8 cellular contexts compared by ENCODE assay signal in genomic region chr1:228082260-228082974, GRCh38. TPM values are rescaled to one million over a fixed set of nuclear protein-coding genes. Genes with fewer than 3 reads are reported as not detected.
DNase-seq lines count a peak whose midpoint lies in the region; ATAC-seq and TF ChIP-seq lines count a peak whose summit lies in the region.

ARF1 (plus strand) TSS chr1:228082708; CDS start chr1:228097115, 14,407 bp downstream.

- CTCF ChIA-PET in GM10248 (lab: Yijun Ruan, JAX): interaction anchor here (1.1 to 1.9 kb wide), 3 partner anchors 16 to 83 kb away, joined by 4 to 6 read pairs (median 5); no protein-coding TSS in a partner anchor

- TF ChIP-seq POLR2A in testis (IDR thresholded peaks at IDR 0.05): peak; percentile 91

- intact Hi-C loops in testis (cut with DNase I; ENCODE audit: low total_unique reads): no loop called here

- H3K27ac Mint-ChIP-seq in activated naive CD4-positive, alpha-beta T cell treated with anti-CD3 and anti-CD28 coated beads, Interleukin-2, amount 50 U/mL, for 24 hours: peak within 1 kb of the TSS; percentile 88

- peak; percentile 100 for DNase-seq in GM10248 (ENCODE audit: extremely low spot score)
- DNase-seq in NCI-H1092 treated with DMSO at 0.1 percent for 48 hours (lab: John Stamatoyannopoulos, UW): peak; percentile 93
- DNase-seq in glomerular endothelial cell (ENCODE audit: extremely low read depth, low read depth, low spot score): no peak
- DNase-seq in osteoblast (ENCODE audit: insufficient read length, low spot score, missing footprints): peak; percentile 100
- DNase-seq in testis: peak; percentile 94

- H4K20me1 ChIP-seq in osteoblast (ENCODE audit: insufficient read depth, low read length): peaks cover 77% of the 10 kb centered on the region

- H3K4me2 ChIP-seq in osteoblast (ENCODE audit: insufficient read depth, low read length): peak within 1 kb of the TSS; percentile 100

- H3K27me3 Mint-ChIP-seq in activated naive CD4-positive, alpha-beta T cell treated with anti-CD3 and anti-CD28 coated beads, Interleukin-2, amount 50 U/mL, for 24 hours: no peaks in the 10 kb centered on the region

- H3K27me3 ChIP-seq in osteoblast (ENCODE audit: insufficient read depth, low read length) (no peaks in the 10 kb centered on the region), testis (no peaks in the 10 kb centered on the region)

- peak; percentile 75 for ATAC-seq in HG02610 (IDR thresholded peaks at IDR 0.05; ENCODE audit: unreplicated experiment)
- peak; percentile 90 for ATAC-seq in SK-N-SH treated with all-trans-retinoic acid at 6 μM for 48 hours

- H3K4me3 ChIP-seq in osteoblast (ENCODE audit: insufficient read depth, low read length): peak within 1 kb of the TSS; percentile 94
- peak within 1 kb of the TSS; percentile 99 to 100 for H3K4me3 ChIP-seq in testis

- peak within 1 kb of the TSS; percentile 91 for H3K4me3 Mint-ChIP-seq in activated naive CD4-positive, alpha-beta T cell treated with anti-CD3 and anti-CD28 coated beads, Interleukin-2, amount 50 U/mL, for 24 hours

- H3K79me2 ChIP-seq in osteoblast (ENCODE audit: insufficient read depth, low read length): peaks cover 80% of the 10 kb centered on the region

- POLR2A ChIA-PET in GM10248 (lab: Yijun Ruan, JAX): interaction anchor here (0.6 to 2.1 kb wide), 4 partner anchors 9 to 83 kb away, joined by 4 to 5 read pairs (median 4); partner anchors contain the start of gene IBA57

- no peak for TF ChIP-seq CTCF in GM10248 (IDR thresholded peaks at IDR 0.05; ENCODE audit: control extremely low read depth, extremely low read depth, low read depth, missing control alignments)
- no peak for TF ChIP-seq CTCF in osteoblast (IDR thresholded peaks at IDR 0.05; ENCODE audit: extremely low read depth, low read depth, low read length)
- peak in 2 of 3 experiments; percentile 34 to 36 for TF ChIP-seq CTCF in testis (IDR thresholded peaks at IDR 0.05)

- no peaks in the 10 kb centered on the region for H3K9me3 Mint-ChIP-seq in activated naive CD4-positive, alpha-beta T cell treated with anti-CD3 and anti-CD28 coated beads, Interleukin-2, amount 50 U/mL, for 24 hours

- peaks cover 6% of the 10 kb centered on the region for H3K36me3 ChIP-seq in osteoblast (ENCODE audit: insufficient read depth, low read length)
- H3K36me3 ChIP-seq in testis (ENCODE audit: low read depth, missing control alignments): no peaks in the 10 kb centered on the region

- WGBS in testis, 2 donors: 0% methylated on average over 87 of the region's 89 CpGs; no CpG with 5 or more reads in 1 of the 2 donors

- H2AFZ ChIP-seq in osteoblast (ENCODE audit: low read length): peak within 1 kb of the TSS; percentile 75

- peaks cover 40% of the 10 kb centered on the region for H3K4me1 ChIP-seq in osteoblast (ENCODE audit: insufficient read depth, low read length)
- H3K4me1 ChIP-seq in testis: peaks cover 39% of the 10 kb centered on the region

- H3K9me3 ChIP-seq in osteoblast (ENCODE audit: low read depth, low read length): no peaks in the 10 kb centered on the region
- no peaks in the 10 kb centered on the region for H3K9me3 ChIP-seq in testis

- peak within 1 kb of the TSS; percentile 91 for H3K27ac ChIP-seq in osteoblast (ENCODE audit: low read depth, low read length)
- H3K27ac ChIP-seq in testis: peak within 1 kb of the TSS; percentile 99 to 100

- H3K4me1 Mint-ChIP-seq in activated naive CD4-positive, alpha-beta T cell treated with anti-CD3 and anti-CD28 coated beads, Interleukin-2, amount 50 U/mL, for 24 hours: peaks cover 46% of the 10 kb centered on the region

- H3K36me3 Mint-ChIP-seq in activated naive CD4-positive, alpha-beta T cell treated with anti-CD3 and anti-CD28 coated beads, Interleukin-2, amount 50 U/mL, for 24 hours: peaks cover 6% of the 10 kb centered on the region

TF ChIP-seq in SK-N-SH treated with all-trans-retinoic acid at 6 μM for 48 hours, 23 proteins besides CTCF, POLR2A, EP300 and RAD21:
- TF ChIP-seq ISL1 (CRISPR knock-in tag; IDR thresholded peaks at IDR 0.05): no peak
- TF ChIP-seq OSR1 (CRISPR knock-in tag; IDR thresholded peaks at IDR 0.05): 0 out of 2 replicates have a peak, but pooled peaks have one; percentile 69

RNA-seq across cellular contexts. Expression of gene ARF1, which starts in this region (rescaled TPM):
- 424 and 563 TPM in 2 replicates for total RNA-seq in glomerular endothelial cell
- 231 and 248 TPM in 2 replicates for total RNA-seq in osteoblast
- total RNA-seq in testis: 100 to 1,000 TPM; 426 to 488 TPM
- polyA plus RNA-seq in testis (ENCODE audit: insufficient read depth, low read depth, low replicate concordance): 637 TPM

Comparison
In these comparisons a context has a peak if more than half of its experiments do, and no peak if none do; other contexts are left out.
1. CTCF ChIP-seq: peak in testis (2 of 3); none in GM10248 (single experiment) and osteoblast (single experiment).